Comparison of ENCODE assay signal across 8 cellular contexts in genomic region chr10:1109795-1110673, GRCh38. TPM values are rescaled to one million over a fixed set of nuclear protein-coding genes. Genes with fewer than 3 reads are reported as not detected.
DNase-seq lines count a peak whose midpoint lies in the region; ATAC-seq, FAIRE-seq and TF ChIP-seq lines count a peak whose summit lies in the region.

No MANE protein-coding gene starts in this region.

- H3K27me3 ChIP-seq in HUES64 (ENCODE audit: insufficient read depth, low read length): no peaks in the 10 kb centered on the region
- no peaks in the 10 kb centered on the region for H3K27me3 ChIP-seq in astrocyte (ENCODE audit: insufficient read depth, low read length)

- FAIRE-seq in astrocyte (lab: Jason Lieb, UNC): peak; percentile 80

- H3K4me1 ChIP-seq in HUES64 (ENCODE audit: insufficient read depth, low read length): peaks cover 14% of the 10 kb centered on the region; the same call in 1 of the 2 replicates
- peaks cover 7% of the 10 kb centered on the region for H3K4me1 ChIP-seq in astrocyte (ENCODE audit: insufficient read depth, low read length)

- no peaks in the 10 kb centered on the region for H3K27me3 Mint-ChIP-seq in astrocyte (ENCODE audit: low read depth, unreplicated experiment)

- peaks cover 22% of the 10 kb centered on the region for H3K79me2 ChIP-seq in astrocyte (ENCODE audit: insufficient read depth, low read length)

- H3K4me3 Mint-ChIP-seq in astrocyte (ENCODE audit: unreplicated experiment): peak overlapping the region; percentile 67

- peak; percentile 69 for ATAC-seq in GM21423 (IDR thresholded peaks at IDR 0.05; ENCODE audit: unreplicated experiment)

- H4K20me1 ChIP-seq in astrocyte (ENCODE audit: insufficient read depth, low read length): peaks cover 8% of the 10 kb centered on the region

- 69% methylated on average over 32 of the region's 32 CpGs for WGBS in HUES64

- DNase-seq in EH (ENCODE audit: low read depth) (peak; percentile 80), T-helper 22 cell (ENCODE audit: low read depth) (peak; percentile 58), astrocyte (ENCODE audit: low read depth) (peak; percentile 86), inferior parietal cortex (ENCODE audit: extremely low spot score) (peak; percentile 59), DMS153 treated with DMSO at 0.1 percent for 48 hours (lab: John Stamatoyannopoulos, UW; ENCODE audit: unreplicated experiment) (no peak)
- peak; percentile 42 to 63 (median 53) for DNase-seq in stimulated activated CD4-positive, alpha-beta T cell treated with anti-CD3 and anti-CD28 coated beads, Interleukin-1b, Interleukin-23, amount 100 ng/mL, for 24 hours (ENCODE audit: low read depth in 4 of 4, low spot score in 1 of 4)

- peak; percentile 72 for TF ChIP-seq CTCF in astrocyte (IDR thresholded peaks at IDR 0.05; ENCODE audit: insufficient read depth, low read depth, low read length)

- peak overlapping the region; percentile 40 for H3K9ac ChIP-seq in HUES64 (ENCODE audit: low read depth, low read length)
- peak overlapping the region; percentile 16 for H3K9ac ChIP-seq in astrocyte (ENCODE audit: low read length)

- H3K36me3 ChIP-seq in HUES64 (ENCODE audit: insufficient read depth, low read length) (peaks cover 46% of the 10 kb centered on the region), astrocyte (ENCODE audit: insufficient read depth, low read length) (peaks cover 27% of the 10 kb centered on the region)

- H2AFZ ChIP-seq in astrocyte (ENCODE audit: low read depth, low read length): no peak overlapping the region

- peak overlapping the region; percentile 96 for H3K27ac Mint-ChIP-seq in astrocyte (ENCODE audit: unreplicated experiment)

- peak overlapping the region; percentile 70 for H3K27ac ChIP-seq in HUES64 (ENCODE audit: low read depth, low read length)
- peak overlapping the region; percentile 71 for H3K27ac ChIP-seq in astrocyte (ENCODE audit: low read depth, low read length)

- no peak overlapping the region for H3K4me3 ChIP-seq in HUES64 (ENCODE audit: low read length)
- H3K4me3 ChIP-seq in astrocyte (ENCODE audit: insufficient read depth, low read depth, low read length): no peak overlapping the region

- H3K9me3 Mint-ChIP-seq in astrocyte (ENCODE audit: unreplicated experiment): no peaks in the 10 kb centered on the region

- peaks cover 34% of the 10 kb centered on the region for H3K36me3 Mint-ChIP-seq in astrocyte (ENCODE audit: low read depth, unreplicated experiment)

- peaks cover 23% of the 10 kb centered on the region for H3K4me1 Mint-ChIP-seq in astrocyte (ENCODE audit: low read depth, unreplicated experiment)

- H3K9me3 ChIP-seq in HUES64 (ENCODE audit: insufficient read depth, low read depth, low read length) (no peaks in the 10 kb centered on the region), astrocyte (ENCODE audit: insufficient read depth, low read depth, low read length) (no peaks in the 10 kb centered on the region)

- H3K4me2 ChIP-seq in astrocyte (ENCODE audit: low read length): peak overlapping the region; percentile 63

RNA-seq across cellular contexts. Expression of gene WDR37, which starts 53.8 kb away (rescaled TPM):
- 6.6 TPM for polyA plus RNA-seq in HUES64 (2013, experiment 1 of 2)
- polyA plus RNA-seq in HUES64 (2013, experiment 2 of 2): 7.2 TPM
- 20.9 and 22.8 TPM in 2 replicates for total RNA-seq in astrocyte
